In the genomic region with DNA sequence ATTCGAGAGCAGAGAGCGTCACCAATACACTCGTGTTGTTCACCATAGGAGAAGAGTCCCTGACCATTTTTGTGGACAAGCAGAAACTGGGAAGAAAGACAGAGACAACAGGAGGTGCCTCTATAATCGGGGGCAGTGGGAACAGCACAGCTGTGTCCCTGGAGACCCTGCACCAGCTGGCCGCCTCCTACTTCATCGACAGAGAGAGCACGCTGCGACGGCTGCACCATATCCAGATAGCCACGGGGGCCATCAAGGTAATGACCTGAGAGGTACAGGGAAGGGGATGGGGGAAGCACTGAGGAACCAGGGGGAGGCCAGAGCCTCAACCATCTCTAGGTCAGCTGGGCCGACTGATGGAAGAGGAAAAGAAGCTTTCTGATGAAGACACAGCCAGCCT, we compare ENCODE assay signal across 17 cellular contexts.
DNase-seq lines count a peak whose midpoint lies in the region; TF ChIP-seq lines count a peak whose summit lies in the region.
"Had no signal": no experiment of that assay in that cellular context is flagged by ENCODE, and none has a peak within 500 bp of the region (broad histone marks: within the 10 kb centered on the region; RNA-seq: fewer than 3 reads in every experiment).

No MANE protein-coding gene starts in this region.

- H3K4me1 Mint-ChIP-seq in Calu3 (ENCODE audit: low read depth, unreplicated experiment) (peaks cover 34% of the 10 kb centered on the region), neural crest cell (peaks cover 9% of the 10 kb centered on the region)
- no peaks in the 10 kb centered on the region for H3K4me1 Mint-ChIP-seq in activated naive CD4-positive, alpha-beta T cell treated with anti-CD3 and anti-CD28 coated beads, Interleukin-2, amount 10 ng/mL, durations not matched to agents 7 days and 5 days
- H3K4me1 Mint-ChIP-seq: CD4-positive, alpha-beta memory T cell had no signal

- H3K4me3 Mint-ChIP-seq in Calu3 (ENCODE audit: low read depth, unreplicated experiment), result peak overlapping the region; percentile 28
- H3K4me3 Mint-ChIP-seq in neural crest cell, result no peak overlapping the region
- H3K4me3 Mint-ChIP-seq in activated naive CD4-positive, alpha-beta T cell treated with anti-CD3 and anti-CD28 coated beads, Interleukin-2, amount 10 ng/mL, durations not matched to agents 7 days and 5 days, result no peak overlapping the region
- H3K4me3 Mint-ChIP-seq: CD4-positive, alpha-beta memory T cell had no signal

- intact Hi-C loops in Calu3 (cut with micrococcal nuclease; ENCODE audit: unreplicated experiment), result loop anchor here (2.0 to 10.0 kb wide), 4 partner anchors 328 to 690 kb away; no protein-coding TSS in a partner anchor

- CTCF ChIA-PET in Calu3 (lab: Charles Lee), result interaction anchor here (0.6 to 2.6 kb wide), 9 partner anchors 18 to 1966 kb away, joined by 3 to 39 read pairs (median 4); no protein-coding TSS in a partner anchor
- CTCF ChIA-PET in activated naive CD4-positive, alpha-beta T cell treated with anti-CD3 and anti-CD28 coated beads, Interleukin-2, amount 10 ng/mL, durations not matched to agents 7 days and 5 days (lab: Charles Lee), result interaction anchor here (1.1 kb wide), 1 partner anchor 689 kb away, joined by 5 read pairs; no protein-coding TSS in a partner anchor

- H3K9me3 Mint-ChIP-seq in Calu3 (ENCODE audit: low read depth, unreplicated experiment) (no peaks in the 10 kb centered on the region), neural crest cell (peaks cover 3% of the 10 kb centered on the region)
- H3K9me3 Mint-ChIP-seq in activated naive CD4-positive, alpha-beta T cell treated with anti-CD3 and anti-CD28 coated beads, Interleukin-2, amount 10 ng/mL, durations not matched to agents 7 days and 5 days, result no peaks in the 10 kb centered on the region

- H3K27ac Mint-ChIP-seq in Calu3 (ENCODE audit: unreplicated experiment), result peak overlapping the region; percentile 45
- peak overlapping the region; percentile 51 for H3K27ac Mint-ChIP-seq in neural crest cell (ENCODE audit: unreplicated experiment)
- H3K27ac Mint-ChIP-seq in activated naive CD4-positive, alpha-beta T cell treated with anti-CD3 and anti-CD28 coated beads, Interleukin-2, amount 10 ng/mL, durations not matched to agents 7 days and 5 days, result no peak overlapping the region
- H3K27ac Mint-ChIP-seq: CD4-positive, alpha-beta memory T cell had no signal

- peak overlapping the region; percentile 65 for H3K27ac ChIP-seq in caudate nucleus (ENCODE audit: low read depth, low read length)
- H3K27ac ChIP-seq in temporal lobe (ENCODE audit: low read depth, low read length), result peak overlapping the region; percentile 31
- H3K27ac ChIP-seq: GM23248 had no signal

- no peak for DNase-seq in Calu3
- DNase-seq in caudate nucleus (lab: John Stamatoyannopoulos, UW), result no peak
- no peak for DNase-seq in neural crest cell (ENCODE audit: low read depth, low spot score)
- DNase-seq in stimulated activated CD4-positive, alpha-beta T cell treated with anti-CD3 and anti-CD28 coated beads, Interleukin-4, amount 100 ng/mL, for 1 hour, result no peak
- no peak for DNase-seq in superior temporal gyrus (ENCODE audit: extremely low spot score)
- DNase-seq in activated naive CD4-positive, alpha-beta T cell treated with anti-CD3 and anti-CD28 coated beads, Interleukin-2, amount 10 ng/mL, durations not matched to agents 7 days and 5 days, result no peak
- DNase-seq: CD4-positive, alpha-beta memory T cell; COR-L47; GM23248; KG1; NCI-H1105 treated with DMSO at 0.1 percent for 48 hours; NCI-H146; NCI-H446 treated with DMSO at 0.1 percent for 48 hours; NCI-H69; SIG-M5; SK-N-SH had no signal

- TF ChIP-seq CTCF in Calu3 (IDR thresholded peaks at IDR 0.05; ENCODE audit: unreplicated experiment) (no peak), neural crest cell (conservative IDR thresholded peaks at IDR 0.05) (no peak)

- no peaks in the 10 kb centered on the region for H3K27me3 Mint-ChIP-seq in Calu3 (ENCODE audit: unreplicated experiment)
- no peaks in the 10 kb centered on the region for H3K27me3 Mint-ChIP-seq in neural crest cell (ENCODE audit: low read depth)
- H3K27me3 Mint-ChIP-seq in activated naive CD4-positive, alpha-beta T cell treated with anti-CD3 and anti-CD28 coated beads, Interleukin-2, amount 10 ng/mL, durations not matched to agents 7 days and 5 days, result no peaks in the 10 kb centered on the region
- H3K27me3 Mint-ChIP-seq: CD4-positive, alpha-beta memory T cell had no signal

- BruUV-seq in Calu3 (replicated peaks; lab: Mats Ljungman, UMichigan), result no TSS peak

- H3K36me3 Mint-ChIP-seq in Calu3 (ENCODE audit: insufficient read depth, unreplicated experiment) (peaks cover 5% of the 10 kb centered on the region), neural crest cell (ENCODE audit: low read depth) (no peaks in the 10 kb centered on the region)
- no peaks in the 10 kb centered on the region for H3K36me3 Mint-ChIP-seq in activated naive CD4-positive, alpha-beta T cell treated with anti-CD3 and anti-CD28 coated beads, Interleukin-2, amount 10 ng/mL, durations not matched to agents 7 days and 5 days
- H3K36me3 Mint-ChIP-seq: CD4-positive, alpha-beta memory T cell had no signal
